Comparison of ENCODE assay signal across 31 cellular contexts in genomic region chr1:92653605-92654381, GRCh38.
A peak's percentile ranks its signal among the peaks of the same experiment; 100 is the strongest.
DNase-seq lines count a peak whose midpoint lies in the region; TF ChIP-seq lines count a peak whose summit lies in the region.
"Had no signal": no experiment of that assay in that cellular context is flagged by ENCODE, and none has a peak within 500 bp of the region (broad histone marks: within the 10 kb centered on the region; RNA-seq: fewer than 3 reads in every experiment).

No MANE protein-coding gene starts in this region.

- H4K8ac ChIP-seq in trophoblast cell (ENCODE audit: low read depth, low read length): no peak overlapping the region

- POLR2A ChIA-PET in RWPE1 (lab: Yijun Ruan, JAX; ENCODE audit: low non-redundant PET): no interaction called here

- H3K14ac ChIP-seq in trophoblast cell (ENCODE audit: low read length): no peak overlapping the region

- no peak overlapping the region for H2BK5ac ChIP-seq in trophoblast cell (ENCODE audit: low read depth, low read length, poor library complexity)

- H3K36me3 Mint-ChIP-seq in endothelial cell (ENCODE audit: low read depth, unreplicated experiment): peaks cover 40% of the 10 kb centered on the region

- H3K4me1 Mint-ChIP-seq in endothelial cell (ENCODE audit: unreplicated experiment): no peaks in the 10 kb centered on the region
- H3K4me1 Mint-ChIP-seq: activated T-helper 17 cell treated with anti-CD3 and anti-CD28 coated beads, Interleukin-2, amount 50 U/mL, for 72 hours; CD14-positive monocyte had no signal

- DNase-seq in DMS53 (lab: John Stamatoyannopoulos, UW): peak; percentile 34
- no peak for DNase-seq in DMS53 treated with DMSO at 0.1 percent for 48 hours (lab: John Stamatoyannopoulos, UW; ENCODE audit: unreplicated experiment)
- DNase-seq in RWPE1 (ENCODE audit: low spot score): peak; percentile 27
- DNase-seq in endothelial cell (ENCODE audit: low spot score): no peak
- peak; percentile 2 to 16 for DNase-seq in trophoblast cell
- no peak for DNase-seq in activated gamma-delta T cell treated with Interleukin-2 at 50 U/mL for 16 hours
- no peak for DNase-seq in CD1c-positive myeloid dendritic cell (ENCODE audit: extremely low spot score)
- no peak for DNase-seq in activated T-cell treated with anti-CD3 and anti-CD28 coated beads for 4 hours
- DNase-seq: activated CD4-positive, alpha-beta memory T cell treated with anti-CD3 and anti-CD28 coated beads for 36 hours; activated CD8-positive, alpha-beta memory T cell treated with anti-CD3 and anti-CD28 coated beads, Interleukin-2, amount 50 U/mL, for 48 hours; left lung; MV-4-11; NCI-H146; NCI-H2171; NCI-H524; Peyer's patch; sigmoid colon; stimulated activated naive CD4-positive, alpha-beta T cell; T1000 had no signal

- no peaks in the 10 kb centered on the region for H3K27me3 ChIP-seq in trophoblast cell (ENCODE audit: insufficient read depth, low read length)
- H3K27me3 ChIP-seq: gastroesophageal sphincter, hepatocyte, left lung, neutrophil, Peyer's patch, sigmoid colon, vagina had no signal

- H4K91ac ChIP-seq in trophoblast cell (ENCODE audit: low read depth, low read length): no peak overlapping the region

- no peak overlapping the region for H2BK120ac ChIP-seq in trophoblast cell (ENCODE audit: insufficient read depth, low read length, poor library complexity)

- no peak overlapping the region for H2BK12ac ChIP-seq in trophoblast cell (ENCODE audit: low read length)

- H2AFZ ChIP-seq in trophoblast cell (ENCODE audit: insufficient read depth, low read length, poor library complexity): no peak overlapping the region
- H2AFZ ChIP-seq: hepatocyte had no signal

- peak overlapping the region; percentile 44 for H3K27ac Mint-ChIP-seq in endothelial cell (ENCODE audit: unreplicated experiment)
- H3K27ac Mint-ChIP-seq: activated CD4-positive, alpha-beta memory T cell treated with anti-CD3 and anti-CD28 coated beads for 36 hours; activated naive CD4-positive, alpha-beta T cell treated with anti-CD3 and anti-CD28 coated beads, Interleukin-2, amount 50 U/mL, for 72 hours; activated T-helper 17 cell treated with anti-CD3 and anti-CD28 coated beads, Interleukin-2, amount 50 U/mL, for 72 hours; CD14-positive monocyte had no signal

- H3K4ac ChIP-seq in trophoblast cell (ENCODE audit: low read depth, low read length): no peak overlapping the region

- H4K12ac ChIP-seq in trophoblast cell (ENCODE audit: low read depth, low read length): no peak overlapping the region

- H3K9me3 Mint-ChIP-seq in endothelial cell (ENCODE audit: unreplicated experiment): no peaks in the 10 kb centered on the region

- H3K23ac ChIP-seq in trophoblast cell (ENCODE audit: low read length): no peak overlapping the region

- H3K36me3 ChIP-seq in trophoblast cell (ENCODE audit: control insufficient read depth in 1 of 2, insufficient read depth in 2 of 2, low read length in 2 of 2): peaks cover 7 to 8% of the 10 kb centered on the region in 2 experiments
- H3K36me3 ChIP-seq: prostate gland had no signal

- no peak overlapping the region for H3K9ac ChIP-seq in trophoblast cell (ENCODE audit: low read length)
- H3K9ac ChIP-seq: KMS-11 had no signal

- WGBS in trophoblast cell (ENCODE audit: extremely low coverage, insufficient coverage, insufficient read length): no CpG with 5 or more reads among the region's 4 CpGs

- H3K9me3 ChIP-seq in trophoblast cell (ENCODE audit: insufficient read depth, low read depth, low read length): no peaks in the 10 kb centered on the region
- H3K9me3 ChIP-seq: prostate gland had no signal

- no peak overlapping the region for H3K4me3 ChIP-seq in trophoblast cell (ENCODE audit: low read depth, low read length)
- H3K4me3 ChIP-seq: coronary artery, gastroesophageal sphincter, hepatocyte, left lung, Peyer's patch, prostate gland, sigmoid colon, thoracic aorta, vagina had no signal

- H3K4me3 Mint-ChIP-seq in endothelial cell (ENCODE audit: unreplicated experiment): peak overlapping the region; percentile 59
- H3K4me3 Mint-ChIP-seq: activated CD4-positive, alpha-beta memory T cell treated with anti-CD3 and anti-CD28 coated beads for 36 hours; activated T-helper 17 cell treated with anti-CD3 and anti-CD28 coated beads, Interleukin-2, amount 50 U/mL, for 72 hours; CD14-positive monocyte had no signal

- no peaks in the 10 kb centered on the region for H3K4me1 ChIP-seq in trophoblast cell (ENCODE audit: control insufficient read depth in 1 of 2, insufficient read depth in 2 of 2, low read length in 2 of 2)
- H3K4me1 ChIP-seq: gastroesophageal sphincter, left lung, Peyer's patch, prostate gland, sigmoid colon, vagina had no signal

- H3K4me2 ChIP-seq in trophoblast cell (ENCODE audit: low read length): no peak overlapping the region
- H3K4me2 ChIP-seq: hepatocyte, KMS-11 had no signal

- CTCF ChIA-PET in RWPE1 (lab: Yijun Ruan, JAX): no interaction called here

- H3K18ac ChIP-seq in trophoblast cell (ENCODE audit: low read length): no peak overlapping the region

- no peaks in the 10 kb centered on the region for H3K79me2 ChIP-seq in trophoblast cell (ENCODE audit: control insufficient read depth, insufficient read depth, low read length, poor library complexity)

- H3K79me1 ChIP-seq in trophoblast cell (ENCODE audit: low read length): no peaks in the 10 kb centered on the region

- H3K27ac ChIP-seq in RWPE1: no peak overlapping the region
- no peak overlapping the region for H3K27ac ChIP-seq in trophoblast cell (ENCODE audit: low read depth, low read length)
- H3K27ac ChIP-seq: 22Rv1, coronary artery, gastroesophageal sphincter, hepatocyte, KMS-11, left lung, neutrophil, Peyer's patch, prostate gland, sigmoid colon, thoracic aorta, vagina had no signal

- H2AK5ac ChIP-seq in trophoblast cell (ENCODE audit: low read length): no peak overlapping the region

- TF ChIP-seq CTCF in RWPE1 (conservative IDR thresholded peaks at IDR 0.05; ENCODE audit: low read depth) (no peak), endothelial cell (IDR thresholded peaks at IDR 0.05; ENCODE audit: unreplicated experiment) (no peak)

- peaks cover 2% of the 10 kb centered on the region for H3K27me3 Mint-ChIP-seq in endothelial cell (ENCODE audit: unreplicated experiment)

Comparison
In these comparisons a context has a peak if more than half of its experiments do, and no peak if none do; other contexts are left out.
1. DNase-seq: peak in DMS53 (single experiment), RWPE1 (single experiment) and trophoblast cell (2 of 2); none in DMS53 treated with DMSO at 0.1 percent for 48 hours (single experiment), endothelial cell (single experiment), activated gamma-delta T cell treated with Interleukin-2 at 50 U/mL for 16 hours (single experiment), CD1c-positive myeloid dendritic cell (single experiment) and activated T-cell treated with anti-CD3 and anti-CD28 coated beads for 4 hours (single experiment).